8 cellular contexts compared by ENCODE assay signal in the genomic region with DNA sequence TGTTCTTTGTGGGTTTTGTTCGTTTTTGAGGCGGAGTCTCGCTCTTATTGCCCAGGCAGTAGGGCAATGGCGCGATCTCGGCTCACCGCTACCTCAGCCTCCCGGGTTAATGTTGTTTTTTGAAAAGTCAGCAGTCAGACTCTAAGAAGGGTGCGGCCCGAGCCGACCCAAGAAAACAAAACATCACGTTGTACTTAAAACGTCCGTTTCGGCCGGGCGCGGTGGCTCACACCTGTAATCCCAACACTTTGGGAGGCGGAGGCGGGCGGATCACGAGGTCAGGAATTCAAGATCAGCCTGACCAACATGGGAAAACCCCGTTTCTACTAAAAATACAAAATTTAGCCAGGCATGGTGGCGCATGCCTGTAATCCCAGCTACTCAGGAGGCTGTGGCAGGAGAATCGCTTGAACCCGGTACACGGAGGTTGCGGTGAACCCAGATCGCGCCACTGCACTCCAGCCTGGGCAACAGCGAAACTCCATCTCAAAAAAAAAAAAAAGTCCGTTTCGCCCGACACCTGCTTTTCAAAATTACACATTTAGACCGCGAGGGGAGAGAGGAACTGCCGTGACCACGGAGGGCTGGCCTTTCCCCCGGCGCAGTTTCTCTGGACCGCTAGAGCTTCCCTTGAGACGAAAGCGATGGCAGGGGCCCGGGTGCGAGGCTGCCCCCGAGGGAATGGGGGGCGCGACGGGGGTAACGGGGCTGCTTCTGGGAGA. TPM values are rescaled to one million over a fixed set of nuclear protein-coding genes. Genes with fewer than 3 reads are reported as not detected.
A peak's percentile ranks its signal among the peaks of the same experiment; 100 is the strongest.
DNase-seq lines count a peak whose midpoint lies in the region; ATAC-seq and TF ChIP-seq lines count a peak whose summit lies in the region.

No MANE protein-coding gene starts in this region.

- H3K27me3 ChIP-seq in Karpas-422 (ENCODE audit: low read length): no peaks in the 10 kb centered on the region

- no peaks in the 10 kb centered on the region for H3K9me3 Mint-ChIP-seq in WTC11

- no peaks in the 10 kb centered on the region for H3K9me2 ChIP-seq in Karpas-422 (replicated peaks; ENCODE audit: insufficient read depth, low read length)

- H3K36me3 ChIP-seq in Karpas-422 (ENCODE audit: insufficient read depth, low read length) (no peaks in the 10 kb centered on the region), mesodermal cell (ENCODE audit: control insufficient read depth, insufficient read depth, low read length) (peaks cover 20% of the 10 kb centered on the region)

- H3K9ac ChIP-seq in Karpas-422 (ENCODE audit: low read length): peak overlapping the region; percentile 59

- H3K36me3 Mint-ChIP-seq in WTC11: no peaks in the 10 kb centered on the region

- 0 out of 2 replicates have a peak, but pooled peaks cover 9% of the 10 kb centered on the region for H4K20me1 ChIP-seq in Karpas-422 (ENCODE audit: insufficient read depth, low read depth, low read length)

- no peak overlapping the region for H3K27ac Mint-ChIP-seq in WTC11

- peaks cover 26% of the 10 kb centered on the region for H3K4me1 Mint-ChIP-seq in WTC11

- POLR2A ChIA-PET in WTC11 (lab: Charles Lee): interaction anchor here (0.7 to 2.0 kb wide), 6 partner anchors 35 to 909 kb away, joined by 3 to 10 read pairs (median 3); partner anchors contain the start of genes C11orf91 and FBXO3

- peak overlapping the region; percentile 78 for H3K4me3 Mint-ChIP-seq in WTC11

- CTCF ChIA-PET in WTC11 (lab: Charles Lee): interaction anchor here (1.0 to 1.7 kb wide), 5 partner anchors 19 to 93 kb away, joined by 5 to 10 read pairs (median 6); partner anchors contain the start of gene C11orf91

- no peak for TF ChIP-seq CTCF in GM12864 (IDR thresholded peaks at IDR 0.05; ENCODE audit: low read depth, low read length, missing control alignments)
- TF ChIP-seq CTCF in WTC11 (IDR thresholded peaks at IDR 0.05): no peak

- peak; percentile 60 for ATAC-seq in GM21825 (IDR thresholded peaks at IDR 0.05; ENCODE audit: unreplicated experiment)
- peak; percentile 13 for ATAC-seq in WTC11

- H3K27me3 Mint-ChIP-seq in WTC11 (ENCODE audit: low read depth): peaks cover 12% of the 10 kb centered on the region

- 8% methylated on average over 24 to 34 of the region's 50 CpGs for WGBS in mesodermal cell (ENCODE audit: insufficient coverage in 2 of 2), 2 experiments

- no peaks in the 10 kb centered on the region for H3K79me2 ChIP-seq in Karpas-422 (ENCODE audit: low read length)

- DNase-seq in GM12864 (ENCODE audit: low read depth): peak; percentile 43
- peak; percentile 64 for DNase-seq in Karpas-422
- peak; percentile 31 for DNase-seq in WTC11 (ENCODE audit: low spot score)
- peak; percentile 26 for DNase-seq in effector CD4-positive, alpha-beta T cell
- DNase-seq in Ammon's horn (ENCODE audit: low spot score): no peak

- peak overlapping the region; percentile 92 for H3K4me2 ChIP-seq in Karpas-422 (ENCODE audit: low read depth, low read length, poor library complexity, severe bottlenecking)

- peak overlapping the region; percentile 66 for H3K4me3 ChIP-seq in GM12864 (ENCODE audit: low read depth, low read length)
- H3K4me3 ChIP-seq in Karpas-422 (ENCODE audit: low read length): peak overlapping the region; percentile 75
- peak overlapping the region; percentile 80 for H3K4me3 ChIP-seq in mesodermal cell (ENCODE audit: extremely low read depth, insufficient read depth, low read length, poor library complexity, severe bottlenecking)

- peak overlapping the region; percentile 76 for H2AFZ ChIP-seq in Karpas-422 (ENCODE audit: low read length)

- no peaks in the 10 kb centered on the region for H3K9me3 ChIP-seq in Karpas-422 (ENCODE audit: low read length)
- H3K9me3 ChIP-seq in mesodermal cell (ENCODE audit: control insufficient read depth, low read length): peaks cover 3% of the 10 kb centered on the region

- H3K4me1 ChIP-seq in Karpas-422 (ENCODE audit: low read length): peaks cover 45% of the 10 kb centered on the region
- H3K4me1 ChIP-seq in mesodermal cell (ENCODE audit: control insufficient read depth, insufficient read depth, low read length, poor library complexity, severe bottlenecking): peaks cover 18% of the 10 kb centered on the region

- no peak overlapping the region for H3K27ac ChIP-seq in Karpas-422 (ENCODE audit: low read length)
- H3K27ac ChIP-seq in mesodermal cell (ENCODE audit: low read depth, low read length, severe bottlenecking): no peak overlapping the region
- H3K27ac ChIP-seq in temporal lobe (ENCODE audit: low read depth, low read length): peak overlapping the region; percentile 70

TF ChIP-seq in WTC11, 78 proteins besides CTCF, POLR2A, EP300 and RAD21 (continues in another document):
- TF ChIP-seq JUN (CRISPR knock-in tag; IDR thresholded peaks at IDR 0.05) (no peak), MYBL2 (CRISPR knock-in tag; IDR thresholded peaks at IDR 0.05) (no peak), TEAD1 (CRISPR knock-in tag; IDR thresholded peaks at IDR 0.05) (no peak), FOXK1 (CRISPR knock-in tag; IDR thresholded peaks at IDR 0.05) (no peak), ZNF232 (CRISPR knock-in tag; IDR thresholded peaks at IDR 0.05) (no peak), NFATC4 (CRISPR knock-in tag; IDR thresholded peaks at IDR 0.05) (no peak), JAZF1 (CRISPR knock-in tag; IDR thresholded peaks at IDR 0.05) (no peak), HMGA2 (CRISPR knock-in tag; IDR thresholded peaks at IDR 0.05) (no peak)
- TF ChIP-seq, protein P1, sequence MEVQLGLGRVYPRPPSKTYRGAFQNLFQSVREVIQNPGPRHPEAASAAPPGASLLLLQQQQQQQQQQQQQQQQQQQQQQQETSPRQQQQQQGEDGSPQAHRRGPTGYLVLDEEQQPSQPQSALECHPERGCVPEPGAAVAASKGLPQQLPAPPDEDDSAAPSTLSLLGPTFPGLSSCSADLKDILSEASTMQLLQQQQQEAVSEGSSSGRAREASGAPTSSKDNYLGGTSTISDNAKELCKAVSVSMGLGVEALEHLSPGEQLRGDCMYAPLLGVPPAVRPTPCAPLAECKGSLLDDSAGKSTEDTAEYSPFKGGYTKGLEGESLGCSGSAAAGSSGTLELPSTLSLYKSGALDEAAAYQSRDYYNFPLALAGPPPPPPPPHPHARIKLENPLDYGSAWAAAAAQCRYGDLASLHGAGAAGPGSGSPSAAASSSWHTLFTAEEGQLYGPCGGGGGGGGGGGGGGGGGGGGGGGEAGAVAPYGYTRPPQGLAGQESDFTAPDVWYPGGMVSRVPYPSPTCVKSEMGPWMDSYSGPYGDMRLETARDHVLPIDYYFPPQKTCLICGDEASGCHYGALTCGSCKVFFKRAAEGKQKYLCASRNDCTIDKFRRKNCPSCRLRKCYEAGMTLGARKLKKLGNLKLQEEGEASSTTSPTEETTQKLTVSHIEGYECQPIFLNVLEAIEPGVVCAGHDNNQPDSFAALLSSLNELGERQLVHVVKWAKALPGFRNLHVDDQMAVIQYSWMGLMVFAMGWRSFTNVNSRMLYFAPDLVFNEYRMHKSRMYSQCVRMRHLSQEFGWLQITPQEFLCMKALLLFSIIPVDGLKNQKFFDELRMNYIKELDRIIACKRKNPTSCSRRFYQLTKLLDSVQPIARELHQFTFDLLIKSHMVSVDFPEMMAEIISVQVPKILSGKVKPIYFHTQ (CRISPR knock-in tag; IDR thresholded peaks at IDR 0.05): no peak
- TF ChIP-seq, protein P2, sequence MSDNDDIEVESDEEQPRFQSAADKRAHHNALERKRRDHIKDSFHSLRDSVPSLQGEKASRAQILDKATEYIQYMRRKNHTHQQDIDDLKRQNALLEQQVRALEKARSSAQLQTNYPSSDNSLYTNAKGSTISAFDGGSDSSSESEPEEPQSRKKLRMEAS (CRISPR knock-in tag; IDR thresholded peaks at IDR 0.05): no peak
- TF ChIP-seq, protein P3, sequence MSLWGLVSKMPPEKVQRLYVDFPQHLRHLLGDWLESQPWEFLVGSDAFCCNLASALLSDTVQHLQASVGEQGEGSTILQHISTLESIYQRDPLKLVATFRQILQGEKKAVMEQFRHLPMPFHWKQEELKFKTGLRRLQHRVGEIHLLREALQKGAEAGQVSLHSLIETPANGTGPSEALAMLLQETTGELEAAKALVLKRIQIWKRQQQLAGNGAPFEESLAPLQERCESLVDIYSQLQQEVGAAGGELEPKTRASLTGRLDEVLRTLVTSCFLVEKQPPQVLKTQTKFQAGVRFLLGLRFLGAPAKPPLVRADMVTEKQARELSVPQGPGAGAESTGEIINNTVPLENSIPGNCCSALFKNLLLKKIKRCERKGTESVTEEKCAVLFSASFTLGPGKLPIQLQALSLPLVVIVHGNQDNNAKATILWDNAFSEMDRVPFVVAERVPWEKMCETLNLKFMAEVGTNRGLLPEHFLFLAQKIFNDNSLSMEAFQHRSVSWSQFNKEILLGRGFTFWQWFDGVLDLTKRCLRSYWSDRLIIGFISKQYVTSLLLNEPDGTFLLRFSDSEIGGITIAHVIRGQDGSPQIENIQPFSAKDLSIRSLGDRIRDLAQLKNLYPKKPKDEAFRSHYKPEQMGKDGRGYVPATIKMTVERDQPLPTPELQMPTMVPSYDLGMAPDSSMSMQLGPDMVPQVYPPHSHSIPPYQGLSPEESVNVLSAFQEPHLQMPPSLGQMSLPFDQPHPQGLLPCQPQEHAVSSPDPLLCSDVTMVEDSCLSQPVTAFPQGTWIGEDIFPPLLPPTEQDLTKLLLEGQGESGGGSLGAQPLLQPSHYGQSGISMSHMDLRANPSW (CRISPR knock-in tag; conservative IDR thresholded peaks at IDR 0.05; ENCODE audit: low read depth): no peak
- TF ChIP-seq, protein P4, sequence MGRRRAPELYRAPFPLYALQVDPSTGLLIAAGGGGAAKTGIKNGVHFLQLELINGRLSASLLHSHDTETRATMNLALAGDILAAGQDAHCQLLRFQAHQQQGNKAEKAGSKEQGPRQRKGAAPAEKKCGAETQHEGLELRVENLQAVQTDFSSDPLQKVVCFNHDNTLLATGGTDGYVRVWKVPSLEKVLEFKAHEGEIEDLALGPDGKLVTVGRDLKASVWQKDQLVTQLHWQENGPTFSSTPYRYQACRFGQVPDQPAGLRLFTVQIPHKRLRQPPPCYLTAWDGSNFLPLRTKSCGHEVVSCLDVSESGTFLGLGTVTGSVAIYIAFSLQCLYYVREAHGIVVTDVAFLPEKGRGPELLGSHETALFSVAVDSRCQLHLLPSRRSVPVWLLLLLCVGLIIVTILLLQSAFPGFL (CRISPR knock-in tag; IDR thresholded peaks at IDR 0.05; ENCODE audit: borderline replicate concordance): no peak

RNA-seq across cellular contexts. Expression of gene CD59, which starts 0.6 kb away (rescaled TPM):
- 0.18 and 5.7 TPM in 2 replicates for total RNA-seq in Karpas-422 (2014; rRNA removed; shearing (Covaris generic); ENCODE audit: low replicate concordance)
- 65.8 to 86.7 TPM (median 79.7 TPM) in 3 replicates for total RNA-seq in WTC11 (2021)
- 248 TPM for polyA plus RNA-seq in mesodermal cell (2013, experiment 1 of 2)
- polyA plus RNA-seq in mesodermal cell (2013, experiment 2 of 2): 222 TPM
- total RNA-seq in temporal lobe: 27.8 TPM

RNA-seq across cellular contexts. Expression of gene C11orf91, which starts 35.0 kb away (rescaled TPM):
- not detected in 2 replicates for total RNA-seq in Karpas-422 (2014; rRNA removed; shearing (Covaris generic); ENCODE audit: low replicate concordance)
- total RNA-seq in WTC11 (2021) (0.22 TPM in 1 of 3 replicates, not detected in the others), temporal lobe (not detected)
- 1.1 TPM for polyA plus RNA-seq in mesodermal cell (2013, experiment 1 of 2)
- not detected for polyA plus RNA-seq in mesodermal cell (2013, experiment 2 of 2)

RNA-seq across cellular contexts. Expression of gene FBXO3, which starts 38.7 kb away (rescaled TPM):
- total RNA-seq in Karpas-422 (2014; rRNA removed; shearing (Covaris generic); ENCODE audit: low replicate concordance): 12.9 and 42.0 TPM in 2 replicates
- total RNA-seq in WTC11 (2021) (14.5 to 19.0 TPM (median 15.7 TPM) in 3 replicates), temporal lobe (63.2 TPM)
- polyA plus RNA-seq in mesodermal cell (2013, experiment 1 of 2): 23.6 TPM
- 26.1 TPM for polyA plus RNA-seq in mesodermal cell (2013, experiment 2 of 2)
